ENCODE assay signal across 8 cellular contexts in the genomic region with DNA sequence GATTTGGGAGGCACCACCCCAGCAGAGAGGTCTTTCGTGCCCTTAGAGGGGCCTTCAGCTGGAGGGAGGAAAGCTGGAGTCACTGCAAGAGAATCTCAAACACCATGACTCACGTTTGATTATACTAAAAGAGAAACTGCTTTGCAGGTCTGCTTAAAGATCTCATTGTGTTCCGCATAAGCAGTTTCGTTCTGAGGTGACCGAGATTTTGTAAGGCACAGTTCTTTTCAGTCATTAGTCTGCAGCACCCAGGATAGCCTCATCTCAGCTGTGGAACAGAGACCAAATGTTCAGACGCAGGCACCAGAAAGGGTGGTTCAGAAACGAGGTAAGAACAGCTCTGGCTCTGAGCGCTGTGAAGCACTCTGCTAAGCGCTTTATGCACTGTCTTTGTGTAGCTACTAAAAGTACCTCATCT.
A peak's percentile ranks its signal among the peaks of the same experiment; 100 is the strongest.
DNase-seq lines count a peak whose midpoint lies in the region; ATAC-seq, FAIRE-seq and TF ChIP-seq lines count a peak whose summit lies in the region.

No MANE protein-coding gene starts in this region.

- H3F3A ChIP-seq in neural progenitor cell (ENCODE audit: low read depth) = peaks cover 13% of the 10 kb centered on the region

- H3K9ac ChIP-seq in neural progenitor cell (no peak overlapping the region), kidney (ENCODE audit: low read length in 2 of 2) (no peak overlapping the region)

- intact Hi-C loops in activated T-helper 1 cell treated with anti-CD3 and anti-CD28 coated beads, Interleukin-12 subunit alpha, Interleukin-12 subunit beta, Interleukin-2, Interleukin-4 antibody, amounts not matched to agents 30 ng/mL and 10 ng/mL and 1 ng/mL, durations not matched to agents 14 hours and 24 hours and 36 hours (cut with micrococcal nuclease) = loop anchor here (1.0 to 5.0 kb wide), 6 partner anchors 61 to 222 kb away; a partner anchor contains a TSS
- intact Hi-C loops in kidney (cut with DNase I) = no loop called here

- no peaks in the 10 kb centered on the region for H4K20me1 ChIP-seq in neural progenitor cell (ENCODE audit: low read depth)

- ATAC-seq in GM19463 (IDR thresholded peaks at IDR 0.05; ENCODE audit: unreplicated experiment) = peak; percentile 99
- ATAC-seq in HG03439 (IDR thresholded peaks at IDR 0.05; ENCODE audit: unreplicated experiment) = peak; percentile 91

- peak overlapping the region; percentile 42 for H2AFZ ChIP-seq in neural progenitor cell (replicated peaks)

- peaks cover 13% of the 10 kb centered on the region for H3K4me1 ChIP-seq in neural progenitor cell
- H3K4me1 ChIP-seq in kidney (ENCODE audit: control insufficient read depth in 1 of 2, insufficient read depth in 1 of 2, low read depth in 1 of 2, low read length in 2 of 2) = no peaks in the 10 kb centered on the region

- H3K27ac ChIP-seq in neural progenitor cell (no peak overlapping the region), kidney (ENCODE audit: low read depth in 2 of 2, low read length in 2 of 2) (no peak overlapping the region)

- TF ChIP-seq CTCF in neural progenitor cell (IDR thresholded peaks at IDR 0.05) = no peak
- TF ChIP-seq CTCF in kidney (IDR thresholded peaks at IDR 0.05; ENCODE audit: borderline replicate concordance, extremely low read depth, insufficient read depth) = no peak

- no peaks in the 10 kb centered on the region for H3K9me3 Mint-ChIP-seq in activated T-helper 1 cell treated with anti-CD3 and anti-CD28 coated beads, Interleukin-12 subunit alpha, Interleukin-12 subunit beta, Interleukin-2, Interleukin-4 antibody, amounts not matched to agents 30 ng/mL and 10 ng/mL and 1 ng/mL, durations not matched to agents 14 hours and 24 hours and 36 hours
- no peaks in the 10 kb centered on the region for H3K9me3 Mint-ChIP-seq in neural progenitor cell

- no peak overlapping the region for H3K4me3 Mint-ChIP-seq in activated T-helper 1 cell treated with anti-CD3 and anti-CD28 coated beads, Interleukin-12 subunit alpha, Interleukin-12 subunit beta, Interleukin-2, Interleukin-4 antibody, amounts not matched to agents 30 ng/mL and 10 ng/mL and 1 ng/mL, durations not matched to agents 14 hours and 24 hours and 36 hours
- no peak overlapping the region for H3K4me3 Mint-ChIP-seq in neural progenitor cell

- H3K27me3 Mint-ChIP-seq in activated T-helper 1 cell treated with anti-CD3 and anti-CD28 coated beads, Interleukin-12 subunit alpha, Interleukin-12 subunit beta, Interleukin-2, Interleukin-4 antibody, amounts not matched to agents 30 ng/mL and 10 ng/mL and 1 ng/mL, durations not matched to agents 14 hours and 24 hours and 36 hours (ENCODE audit: insufficient read depth) = peaks cover 7% of the 10 kb centered on the region
- H3K27me3 Mint-ChIP-seq in neural progenitor cell (ENCODE audit: insufficient read depth, low read depth) = peaks cover 9% of the 10 kb centered on the region

- H3K4me3 ChIP-seq in neural progenitor cell (no peak overlapping the region), kidney (ENCODE audit: low read length in 2 of 2) (no peak overlapping the region)

- H3K36me3 ChIP-seq in neural progenitor cell (no peaks in the 10 kb centered on the region), kidney (ENCODE audit: control insufficient read depth in 1 of 2, insufficient read depth in 2 of 2, low read length in 2 of 2) (no peaks in the 10 kb centered on the region)

- no peaks in the 10 kb centered on the region for H3K9me3 ChIP-seq in neural progenitor cell (ENCODE audit: low read depth)
- no peaks in the 10 kb centered on the region for H3K9me3 ChIP-seq in kidney (ENCODE audit: control insufficient read depth in 1 of 2, low read length in 2 of 2)

- FAIRE-seq in kidney (lab: Jason Lieb, UNC) = no peak

- H3K27me3 ChIP-seq in neural progenitor cell = no peaks in the 10 kb centered on the region

- peaks cover 15% of the 10 kb centered on the region for H3K4me1 Mint-ChIP-seq in activated T-helper 1 cell treated with anti-CD3 and anti-CD28 coated beads, Interleukin-12 subunit alpha, Interleukin-12 subunit beta, Interleukin-2, Interleukin-4 antibody, amounts not matched to agents 30 ng/mL and 10 ng/mL and 1 ng/mL, durations not matched to agents 14 hours and 24 hours and 36 hours (ENCODE audit: low read depth)
- peaks cover 17% of the 10 kb centered on the region for H3K4me1 Mint-ChIP-seq in neural progenitor cell

- H3K27ac Mint-ChIP-seq in activated T-helper 1 cell treated with anti-CD3 and anti-CD28 coated beads, Interleukin-12 subunit alpha, Interleukin-12 subunit beta, Interleukin-2, Interleukin-4 antibody, amounts not matched to agents 30 ng/mL and 10 ng/mL and 1 ng/mL, durations not matched to agents 14 hours and 24 hours and 36 hours = peak overlapping the region; percentile 40
- no peak overlapping the region for H3K27ac Mint-ChIP-seq in neural progenitor cell

- H3K36me3 Mint-ChIP-seq in activated T-helper 1 cell treated with anti-CD3 and anti-CD28 coated beads, Interleukin-12 subunit alpha, Interleukin-12 subunit beta, Interleukin-2, Interleukin-4 antibody, amounts not matched to agents 30 ng/mL and 10 ng/mL and 1 ng/mL, durations not matched to agents 14 hours and 24 hours and 36 hours (ENCODE audit: low read depth) = no peaks in the 10 kb centered on the region
- no peaks in the 10 kb centered on the region for H3K36me3 Mint-ChIP-seq in neural progenitor cell

- peak; percentile 47 for DNase-seq in EH (ENCODE audit: low read depth)
- peak; percentile 34 for DNase-seq in activated T-helper 1 cell treated with anti-CD3 and anti-CD28 coated beads, Interleukin-12 subunit alpha, Interleukin-12 subunit beta, Interleukin-2, Interleukin-4 antibody, amounts not matched to agents 30 ng/mL and 10 ng/mL and 1 ng/mL, durations not matched to agents 14 hours and 24 hours and 36 hours (ENCODE audit: low spot score)
- no peak for DNase-seq in neural progenitor cell (ENCODE audit: low spot score)
- no peak for DNase-seq in DMS79 treated with DMSO at 0.1 percent for 48 hours (lab: John Stamatoyannopoulos, UW)
- no peak for DNase-seq in kidney
- no peak for DNase-seq in occipital lobe (lab: John Stamatoyannopoulos, UW)

- no peak overlapping the region for H3K4me2 ChIP-seq in neural progenitor cell

- no peaks in the 10 kb centered on the region for H3K79me2 ChIP-seq in neural progenitor cell (ENCODE audit: low read depth)

Comparison
In these comparisons a context has a peak if more than half of its experiments do, and no peak if none do; other contexts are left out.
1. DNase-seq: peak in EH (single experiment) and activated T-helper 1 cell treated with anti-CD3 and anti-CD28 coated beads, Interleukin-12 subunit alpha, Interleukin-12 subunit beta, Interleukin-2, Interleukin-4 antibody, amounts not matched to agents 30 ng/mL and 10 ng/mL and 1 ng/mL, durations not matched to agents 14 hours and 24 hours and 36 hours (single experiment); none in neural progenitor cell (single experiment), DMS79 treated with DMSO at 0.1 percent for 48 hours (single experiment), kidney (single experiment) and occipital lobe (single experiment).